In the genomic region with DNA sequence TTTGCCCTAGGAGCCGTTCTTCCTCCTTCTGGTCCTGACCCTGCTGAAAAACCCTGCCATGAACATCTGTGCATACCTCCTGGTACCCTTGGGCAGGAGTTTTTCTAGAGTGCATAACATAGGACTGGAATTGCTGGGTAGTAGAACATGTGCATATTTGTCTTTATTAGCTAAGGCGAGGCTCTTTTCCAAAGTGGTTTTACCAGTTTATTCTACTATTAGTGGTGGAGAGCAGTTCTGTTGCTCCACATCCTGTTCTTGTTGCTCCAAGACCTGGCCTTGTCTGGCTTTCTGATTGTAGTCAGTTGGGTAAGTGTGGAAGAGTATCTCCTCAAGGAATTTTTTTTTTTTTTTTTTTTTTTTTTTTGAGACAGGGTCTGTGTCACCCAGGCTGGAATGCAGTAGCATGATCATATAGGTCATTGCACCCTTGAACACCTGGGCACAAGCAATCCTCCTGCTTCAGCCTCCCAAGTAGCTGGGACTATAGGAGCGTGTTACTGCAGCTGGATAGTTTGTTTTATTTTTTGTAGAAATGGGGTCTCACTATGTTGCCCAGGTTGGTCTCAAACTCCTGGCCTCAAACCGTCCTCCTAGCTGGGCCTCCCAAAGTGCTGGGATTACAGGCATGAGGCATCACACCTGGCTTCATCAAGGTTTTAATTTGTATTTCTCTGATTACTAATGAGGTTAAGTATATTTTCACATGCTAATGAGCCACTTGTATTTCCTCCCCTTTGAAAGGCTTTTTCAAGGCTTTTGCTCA, we compare ENCODE assay signal across 2 cellular contexts.
TF ChIP-seq lines count a peak whose summit lies in the region.

No MANE protein-coding gene starts in this region.

TF ChIP-seq in Ishikawa, 13 proteins besides CTCF, POLR2A, EP300 and RAD21:
- TF ChIP-seq NFIC (IDR thresholded peaks at IDR 0.05) (no peak), ZBTB7A (IDR thresholded peaks at IDR 0.05; ENCODE audit: low read depth) (no peak), TCF12 (IDR thresholded peaks at IDR 0.05; ENCODE audit: low read depth) (no peak), YY1 (IDR thresholded peaks at IDR 0.05; ENCODE audit: low read depth) (no peak), FOXM1 (IDR thresholded peaks at IDR 0.05; ENCODE audit: borderline replicate concordance, low read depth) (no peak), EGR1 (IDR thresholded peaks at IDR 0.05) (no peak), CREB1 (IDR thresholded peaks at IDR 0.05; ENCODE audit: low read depth) (no peak), TEAD4 (IDR thresholded peaks at IDR 0.05) (peak; percentile 32; the same call in 1 of the 2 replicates), CEBPB (IDR thresholded peaks at IDR 0.05) (0 out of 2 replicates have a peak, but pooled peaks have one; percentile 39), USF1 (IDR thresholded peaks at IDR 0.05) (no peak), TAF1 (IDR thresholded peaks at IDR 0.05; ENCODE audit: low read depth) (no peak)
- TF ChIP-seq, protein P1, sequence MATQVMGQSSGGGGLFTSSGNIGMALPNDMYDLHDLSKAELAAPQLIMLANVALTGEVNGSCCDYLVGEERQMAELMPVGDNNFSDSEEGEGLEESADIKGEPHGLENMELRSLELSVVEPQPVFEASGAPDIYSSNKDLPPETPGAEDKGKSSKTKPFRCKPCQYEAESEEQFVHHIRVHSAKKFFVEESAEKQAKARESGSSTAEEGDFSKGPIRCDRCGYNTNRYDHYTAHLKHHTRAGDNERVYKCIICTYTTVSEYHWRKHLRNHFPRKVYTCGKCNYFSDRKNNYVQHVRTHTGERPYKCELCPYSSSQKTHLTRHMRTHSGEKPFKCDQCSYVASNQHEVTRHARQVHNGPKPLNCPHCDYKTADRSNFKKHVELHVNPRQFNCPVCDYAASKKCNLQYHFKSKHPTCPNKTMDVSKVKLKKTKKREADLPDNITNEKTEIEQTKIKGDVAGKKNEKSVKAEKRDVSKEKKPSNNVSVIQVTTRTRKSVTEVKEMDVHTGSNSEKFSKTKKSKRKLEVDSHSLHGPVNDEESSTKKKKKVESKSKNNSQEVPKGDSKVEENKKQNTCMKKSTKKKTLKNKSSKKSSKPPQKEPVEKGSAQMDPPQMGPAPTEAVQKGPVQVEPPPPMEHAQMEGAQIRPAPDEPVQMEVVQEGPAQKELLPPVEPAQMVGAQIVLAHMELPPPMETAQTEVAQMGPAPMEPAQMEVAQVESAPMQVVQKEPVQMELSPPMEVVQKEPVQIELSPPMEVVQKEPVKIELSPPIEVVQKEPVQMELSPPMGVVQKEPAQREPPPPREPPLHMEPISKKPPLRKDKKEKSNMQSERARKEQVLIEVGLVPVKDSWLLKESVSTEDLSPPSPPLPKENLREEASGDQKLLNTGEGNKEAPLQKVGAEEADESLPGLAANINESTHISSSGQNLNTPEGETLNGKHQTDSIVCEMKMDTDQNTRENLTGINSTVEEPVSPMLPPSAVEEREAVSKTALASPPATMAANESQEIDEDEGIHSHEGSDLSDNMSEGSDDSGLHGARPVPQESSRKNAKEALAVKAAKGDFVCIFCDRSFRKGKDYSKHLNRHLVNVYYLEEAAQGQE (IDR thresholded peaks at IDR 0.05; ENCODE audit: low read depth), result no peak
- TF ChIP-seq, protein P2, sequence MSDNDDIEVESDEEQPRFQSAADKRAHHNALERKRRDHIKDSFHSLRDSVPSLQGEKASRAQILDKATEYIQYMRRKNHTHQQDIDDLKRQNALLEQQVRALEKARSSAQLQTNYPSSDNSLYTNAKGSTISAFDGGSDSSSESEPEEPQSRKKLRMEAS (IDR thresholded peaks at IDR 0.05), result peak; percentile 45; the same call in 1 of the 2 replicates

TF ChIP-seq in K562, 482 proteins besides CTCF, POLR2A, EP300 and RAD21:
- no peak for TF ChIP-seq RBM14 (IDR thresholded peaks at IDR 0.05; ENCODE audit: borderline replicate concordance, insufficient read depth, low read depth, low read length)
- no peak for TF ChIP-seq ZNF586 (CRISPR knock-in tag; conservative IDR thresholded peaks at IDR 0.05)
- TF ChIP-seq ZNF121 (CRISPR knock-in tag; conservative IDR thresholded peaks at IDR 0.05), result peak; percentile 73
- TF ChIP-seq LEF1 (IDR thresholded peaks at IDR 0.05), result no peak
